1 cellular context compared by ENCODE assay signal in genomic region chr3:52719618-52720017, GRCh38.
TF ChIP-seq lines count a peak whose summit lies in the region.

No MANE protein-coding gene starts in this region.

TF ChIP-seq in GM12878, 131 proteins besides CTCF, POLR2A, EP300 and RAD21:
- no peak for TF ChIP-seq TAF1 (IDR thresholded peaks at IDR 0.05; ENCODE audit: borderline replicate concordance, low read depth, low read length)
- no peak for TF ChIP-seq STAT3 (IDR thresholded peaks at IDR 0.05; ENCODE audit: low read depth, low read length)
- TF ChIP-seq CBX5 (IDR thresholded peaks at IDR 0.05; ENCODE audit: low read depth), result peak; percentile 65; the same call in 1 of the 2 replicates
